In the genomic region with DNA sequence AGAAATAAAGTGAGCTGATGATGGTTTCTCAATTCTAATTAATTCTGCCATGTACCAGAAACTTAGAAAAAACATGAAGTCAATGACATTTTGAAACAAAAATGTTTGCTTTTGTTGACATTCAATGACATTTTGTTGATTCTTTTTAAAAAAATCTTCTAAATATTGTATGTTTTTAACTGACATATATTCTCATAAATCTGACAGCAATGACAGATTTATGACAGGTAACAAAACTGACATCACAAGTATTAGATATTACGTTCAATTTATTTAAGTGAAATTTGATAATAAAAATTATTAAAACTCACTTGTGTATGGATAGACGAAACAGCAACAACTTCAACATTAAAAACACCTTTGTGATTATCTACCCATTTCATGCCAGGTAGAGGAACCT, we compare ENCODE assay signal across 34 cellular contexts. TPM values are rescaled to one million over a fixed set of nuclear protein-coding genes. Genes with fewer than 3 reads are reported as not detected.
"Had no signal": no experiment of that assay in that cellular context is flagged by ENCODE, and none has a peak within 500 bp of the region (broad histone marks: within the 10 kb centered on the region; RNA-seq: fewer than 3 reads in every experiment).

No MANE protein-coding gene starts in this region.

- H3K9me3 ChIP-seq: body of pancreas, colonic mucosa, esophagus muscularis mucosa, gastroesophageal sphincter had no signal

- H3K9me3 Mint-ChIP-seq: activated CD4-positive, alpha-beta T cell treated with anti-CD3 and anti-CD28 coated beads, Interleukin-2, amount 10 ng/mL, durations not matched to agents 7 days and 5 days; activated T-cell treated with anti-CD3 and anti-CD28 coated beads, Interleukin-2, amount 50 U/mL, for 24 hours; dendritic cell treated with granulocyte-macrophage colony-stimulating factor and Interleukin-4, amounts not matched to agents 40 ng/mL and 50 ng/mL, for 4 days; WTC11 had no signal

- H3K27ac ChIP-seq: body of pancreas, colonic mucosa, dorsolateral prefrontal cortex, esophagus muscularis mucosa, foreskin keratinocyte, gastroesophageal sphincter, heart right ventricle, VCaP had no signal

- H3K27me3 ChIP-seq: body of pancreas, cardiac muscle cell, colonic mucosa, dorsolateral prefrontal cortex, esophagus muscularis mucosa, foreskin keratinocyte, gastroesophageal sphincter, heart right ventricle had no signal

- H3K4me3 Mint-ChIP-seq: activated CD4-positive, alpha-beta memory T cell treated with anti-CD3 and anti-CD28 coated beads, Interleukin-2, amount 10 ng/mL, durations not matched to agents 7 days and 5 days; activated CD4-positive, alpha-beta T cell treated with anti-CD3 and anti-CD28 coated beads, Interleukin-2, amount 10 ng/mL, durations not matched to agents 7 days and 5 days; activated naive CD8-positive, alpha-beta T cell; activated T-cell treated with anti-CD3 and anti-CD28 coated beads, Interleukin-2, amount 50 U/mL, for 24 hours; activated T-cell treated with anti-CD3 and anti-CD28 coated beads, Interleukin-2, amount 50 U/mL, for 72 hours; dendritic cell treated with granulocyte-macrophage colony-stimulating factor and Interleukin-4, amounts not matched to agents 40 ng/mL and 50 ng/mL, for 4 days; endodermal cell; WTC11 had no signal

- H3K4me1 ChIP-seq: body of pancreas, colonic mucosa, esophagus muscularis mucosa, foreskin keratinocyte, gastroesophageal sphincter, heart right ventricle had no signal

- H3K4me1 Mint-ChIP-seq: activated CD4-positive, alpha-beta memory T cell treated with anti-CD3 and anti-CD28 coated beads, Interleukin-2, amount 10 ng/mL, durations not matched to agents 7 days and 5 days; activated CD4-positive, alpha-beta T cell treated with anti-CD3 and anti-CD28 coated beads, Interleukin-2, amount 10 ng/mL, durations not matched to agents 7 days and 5 days; WTC11 had no signal

- H3K27me3 Mint-ChIP-seq: activated CD4-positive, alpha-beta memory T cell treated with anti-CD3 and anti-CD28 coated beads, Interleukin-2, amount 10 ng/mL, durations not matched to agents 7 days and 5 days; activated CD4-positive, alpha-beta T cell treated with anti-CD3 and anti-CD28 coated beads, Interleukin-2, amount 10 ng/mL, durations not matched to agents 7 days and 5 days; activated naive CD8-positive, alpha-beta T cell; activated T-cell treated with anti-CD3 and anti-CD28 coated beads, Interleukin-2, amount 50 U/mL, for 24 hours; dendritic cell treated with granulocyte-macrophage colony-stimulating factor and Interleukin-4, amounts not matched to agents 40 ng/mL and 50 ng/mL, for 4 days had no signal

- H3K4me3 ChIP-seq: body of pancreas, cardiac muscle cell, colonic mucosa, dorsolateral prefrontal cortex, esophagus muscularis mucosa, gastroesophageal sphincter, heart right ventricle had no signal

- H3K27ac Mint-ChIP-seq: activated CD4-positive, alpha-beta memory T cell treated with anti-CD3 and anti-CD28 coated beads, Interleukin-2, amount 10 ng/mL, durations not matched to agents 7 days and 5 days; activated CD4-positive, alpha-beta T cell treated with anti-CD3 and anti-CD28 coated beads, Interleukin-2, amount 10 ng/mL, durations not matched to agents 7 days and 5 days; activated naive CD8-positive, alpha-beta T cell; activated T-cell treated with anti-CD3 and anti-CD28 coated beads, Interleukin-2, amount 50 U/mL, for 24 hours; activated T-cell treated with anti-CD3 and anti-CD28 coated beads, Interleukin-2, amount 50 U/mL, for 72 hours; dendritic cell treated with granulocyte-macrophage colony-stimulating factor and Interleukin-4, amounts not matched to agents 40 ng/mL and 50 ng/mL, for 4 days; endodermal cell; WTC11 had no signal

- H3K36me3 ChIP-seq: colonic mucosa had no signal

- DNase-seq: activated CD4-positive, alpha-beta memory T cell treated with anti-CD3 and anti-CD28 coated beads, Interleukin-2, amount 10 ng/mL, durations not matched to agents 7 days and 5 days; activated CD4-positive, alpha-beta T cell treated with anti-CD3 and anti-CD28 coated beads for 1 hour; activated CD4-positive, alpha-beta T cell treated with anti-CD3 and anti-CD28 coated beads for 4 hours; activated CD4-positive, alpha-beta T cell treated with anti-CD3 and anti-CD28 coated beads, Interleukin-2, amount 10 ng/mL, durations not matched to agents 7 days and 5 days; activated CD4-positive, alpha-beta T cell treated with anti-CD3 and anti-CD28 coated beads, Interleukin-2, amount 50 U/mL, for 4 hours; activated CD8-positive, alpha-beta memory T cell treated with anti-CD3 and anti-CD28 coated beads, Interleukin-2, amount 50 U/mL, for 48 hours; activated gamma-delta T cell; activated naive CD4-positive, alpha-beta T cell; activated naive CD4-positive, alpha-beta T cell treated with anti-CD3 and anti-CD28 coated beads, Interleukin-2, amount 50 U/mL, for 16 hours; activated T-cell treated with anti-CD3 and anti-CD28 coated beads for 4 hours; activated T-cell treated with anti-CD3 and anti-CD28 coated beads, Interleukin-2, amount 50 U/mL, for 24 hours; activated T-cell treated with anti-CD3 and anti-CD28 coated beads, Interleukin-2, amount 50 U/mL, for 72 hours; amniotic stem cell; anterior cingulate cortex; body of pancreas; central memory CD4-positive, alpha-beta T cell; cerebellar nuclear complex; colonic mucosa; dorsolateral prefrontal cortex; effector memory CD4-positive, alpha-beta T cell; endodermal cell; erythroblast; foreskin keratinocyte; heart right ventricle; T-helper 2 cell had no signal

RNA-seq across cellular contexts. Expression of a gene that starts 36.0 kb away (rescaled TPM):
- total RNA-seq: activated CD4-positive, alpha-beta memory T cell treated with anti-CD3 and anti-CD28 coated beads, Interleukin-2, amount 10 ng/mL, durations not matched to agents 7 days and 5 days; activated CD4-positive, alpha-beta T cell treated with anti-CD3 and anti-CD28 coated beads, Interleukin-2, amount 10 ng/mL, durations not matched to agents 7 days and 5 days; activated T-cell treated with anti-CD3 and anti-CD28 coated beads, Interleukin-2, amount 50 U/mL, for 72 hours; cardiac muscle cell; dorsolateral prefrontal cortex; endodermal cell; esophagus muscularis mucosa; foreskin keratinocyte; gastroesophageal sphincter; glomerular endothelial cell; heart right ventricle; T-helper 1 cell treated with Interleukin-12 subunit alpha and Interleukin-12 subunit beta and Interleukin-4 antibody, amounts not matched to agents 30 ng/mL and 1 ng/mL, for 36 hours; WTC11 had no signal
- polyA plus RNA-seq: foreskin keratinocyte, heart right ventricle had no signal
